17 cellular contexts compared by ENCODE assay signal in genomic region chr13:43579321-43579720, GRCh38.
DNase-seq lines count a peak whose midpoint lies in the region; FAIRE-seq lines count a peak whose summit lies in the region.
"Had no signal": no experiment of that assay in that cellular context is flagged by ENCODE, and none has a peak within 500 bp of the region (broad histone marks: within the 10 kb centered on the region; RNA-seq: fewer than 3 reads in every experiment).

No MANE protein-coding gene starts in this region.

- DNase-seq in caudate nucleus (lab: John Stamatoyannopoulos, UW): peak in 2 of 61 donors; percentile 18 to 31
- DNase-seq in globus pallidus (ENCODE audit: low spot score): peak; percentile 87
- DNase-seq in putamen (ENCODE audit: low spot score): peak; percentile 77
- no peak for DNase-seq in RCC 7860 (ENCODE audit: low spot score)
- DNase-seq in activated CD4-positive, alpha-beta T cell treated with anti-CD3 and anti-CD28 coated beads, Interleukin-2, amount 50 U/mL, for 48 hours: no peak
- DNase-seq in Karpas-422: no peak
- no peak for DNase-seq in RPMI8226
- DNase-seq: CD8-positive, alpha-beta T cell; COR-L47; DMS53; GF-D8; GOT3 had no signal

- no peak for FAIRE-seq in RCC 7860 (lab: Jason Lieb, UNC)
- FAIRE-seq: A549, GM19239, HepG2, HTR-8/SVneo had no signal

- H3K9me2 ChIP-seq in Karpas-422 (replicated peaks; ENCODE audit: insufficient read depth, low read length): no peaks in the 10 kb centered on the region

- H3K4me2 ChIP-seq in Karpas-422 (ENCODE audit: low read depth, low read length, poor library complexity, severe bottlenecking): no peak overlapping the region
- H3K4me2 ChIP-seq: A549 had no signal

- H3K4me1 ChIP-seq in Karpas-422 (ENCODE audit: low read length): no peaks in the 10 kb centered on the region
- H3K4me1 ChIP-seq: A549, HAP-1 had no signal

- H3K4me3 ChIP-seq in Karpas-422 (ENCODE audit: low read length): no peak overlapping the region
- H3K4me3 ChIP-seq: A549, HAP-1 had no signal

- H3K9me3 ChIP-seq in Karpas-422 (ENCODE audit: low read length): no peaks in the 10 kb centered on the region
- H3K9me3 ChIP-seq: A549, HAP-1 had no signal

- H3K9ac ChIP-seq in Karpas-422 (ENCODE audit: low read length): no peak overlapping the region

- H3K27me3 ChIP-seq in Karpas-422 (ENCODE audit: low read length): no peaks in the 10 kb centered on the region

- no peaks in the 10 kb centered on the region for H3K36me3 ChIP-seq in Karpas-422 (ENCODE audit: insufficient read depth, low read length)
- H3K36me3 ChIP-seq: HAP-1 had no signal

- H2AFZ ChIP-seq in Karpas-422 (ENCODE audit: low read length): no peak overlapping the region

- peak overlapping the region; percentile 87 for H3K27ac ChIP-seq in caudate nucleus (ENCODE audit: low read depth, low read length)
- no peak overlapping the region for H3K27ac ChIP-seq in Karpas-422 (ENCODE audit: low read length)
- H3K27ac ChIP-seq: A549 had no signal

- no peaks in the 10 kb centered on the region for H4K20me1 ChIP-seq in Karpas-422 (ENCODE audit: insufficient read depth, low read depth, low read length)

- H3K79me2 ChIP-seq in Karpas-422 (ENCODE audit: low read length): no peaks in the 10 kb centered on the region

Comparison
In these comparisons a context has a peak if more than half of its experiments do, and no peak if none do; other contexts are left out.
1. DNase-seq: peak in globus pallidus (single experiment) and putamen (single experiment); none in RCC 7860 (single experiment), activated CD4-positive, alpha-beta T cell treated with anti-CD3 and anti-CD28 coated beads, Interleukin-2, amount 50 U/mL, for 48 hours (0 of 2), Karpas-422 (single experiment) and RPMI8226 (single experiment).